20 cellular contexts compared by ENCODE assay signal in genomic region chr19:5106971-5107370, GRCh38.
"Had no signal": no experiment of that assay in that cellular context is flagged by ENCODE, and none has a peak within 500 bp of the region (broad histone marks: within the 10 kb centered on the region; RNA-seq: fewer than 3 reads in every experiment).

No MANE protein-coding gene starts in this region.

- ATAC-seq: activated T-cell treated with anti-CD3 and anti-CD28 coated beads, Interleukin-2, amount 50 U/mL, for 4 hours; PC-3; T-helper 17 cell had no signal

- H3K36me3 ChIP-seq: MG63 had no signal

- DNase-seq: activated CD4-positive, alpha-beta memory T cell treated with anti-CD3 and anti-CD28 coated beads for 36 hours; activated CD4-positive, alpha-beta T cell treated with anti-CD3 and anti-CD28 coated beads, Interleukin-2, amount 10 ng/mL, durations not matched to agents 7 days and 5 days; activated CD4-positive, CD25-positive, alpha-beta regulatory T cell; activated CD8-positive, alpha-beta memory T cell treated with anti-CD3 and anti-CD28 coated beads for 24 hours; activated effector memory CD4-positive, alpha-beta T cell treated with anti-CD3 and anti-CD28 coated beads, Interleukin-2, amount 50 U/mL, for 16 hours; activated naive CD4-positive, alpha-beta T cell treated with anti-CD3 and anti-CD28 coated beads for 36 hours; activated T-cell treated with anti-CD3 and anti-CD28 coated beads, Interleukin-2, amount 50 U/mL, for 4 hours; caudate nucleus; MG63; NCI-H1105; NCI-H1436; NCI-H187; NCI-H2081; NCI-H524; PC-3; SHP77 treated with DMSO at 0.1 percent for 48 hours; T-helper 17 cell; T-helper 9 cell had no signal

- H3K9ac ChIP-seq: KMS-11 had no signal

- H3K27ac ChIP-seq: KMS-11 had no signal

- H3K27me3 ChIP-seq: MG63 had no signal

- H3K4me2 ChIP-seq: KMS-11 had no signal

- FAIRE-seq: RCC 7860 had no signal

- H3K4me3 ChIP-seq: MG63 had no signal

- H3K9me3 ChIP-seq: MG63 had no signal
